ENCODE assay signal across 7 cellular contexts in the genomic region with DNA sequence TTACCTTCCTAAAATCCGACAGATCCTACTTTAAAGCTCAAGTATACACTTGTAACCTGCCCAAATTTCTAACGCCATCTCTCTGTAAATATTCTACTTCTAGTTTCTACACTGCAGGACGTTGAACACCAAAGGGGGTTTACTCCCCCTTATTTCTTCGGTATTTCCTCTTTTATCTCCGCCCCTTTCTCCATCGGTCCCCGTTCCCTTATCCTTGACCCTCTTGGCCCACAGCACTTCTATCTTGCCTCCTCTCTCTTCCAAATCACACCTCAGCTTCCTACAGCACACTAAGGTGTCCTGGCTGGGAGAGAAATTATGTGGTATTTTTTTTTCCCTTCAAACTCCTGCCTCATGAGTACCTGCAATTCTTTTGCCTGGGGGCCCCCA. TPM values are rescaled to one million over a fixed set of nuclear protein-coding genes. Genes with fewer than 3 reads are reported as not detected.
DNase-seq lines count a peak whose midpoint lies in the region; ATAC-seq, FAIRE-seq and TF ChIP-seq lines count a peak whose summit lies in the region.

No MANE protein-coding gene starts in this region.

- H3K79me2 ChIP-seq in hepatocyte: no peaks in the 10 kb centered on the region

- peak overlapping the region; percentile 81 for H3K4me2 ChIP-seq in hepatocyte

- peak overlapping the region; percentile 41 to 76 (median 68) for H3K9ac ChIP-seq in skeletal muscle tissue (ENCODE audit: low read depth in 1 of 3, low read length in 3 of 3)

- no peak for TF ChIP-seq POLR2A in GM12891 (IDR thresholded peaks at IDR 0.05; ENCODE audit: low read depth, low read length)

- DNase-seq in GM12891 (ENCODE audit: insufficient read length, low spot score): peak; percentile 0
- DNase-seq in hepatocyte (ENCODE audit: low spot score): no peak
- no peak for DNase-seq in stimulated activated CD4-positive, alpha-beta T cell treated with anti-CD3 and anti-CD28 coated beads, Interleukin-15, amount 100 ng/mL, for 24 hours

- FAIRE-seq in GM12891 (lab: Jason Lieb, UNC): peak; percentile 54

- H3K27ac ChIP-seq in VCaP: peak overlapping the region; percentile 60
- H3K27ac ChIP-seq in hepatocyte: peak overlapping the region; percentile 95
- H3K27ac ChIP-seq in skeletal muscle tissue (ENCODE audit: low read depth, low read length): peak overlapping the region; percentile 87

- no peak for TF ChIP-seq CTCF in VCaP (conservative IDR thresholded peaks at IDR 0.05)
- no peak for TF ChIP-seq CTCF in hepatocyte (IDR thresholded peaks at IDR 0.05; ENCODE audit: poor library complexity)

- ATAC-seq in HG02588 (IDR thresholded peaks at IDR 0.05; ENCODE audit: unreplicated experiment): peak; percentile 6
- no peak for ATAC-seq in GM19467 (IDR thresholded peaks at IDR 0.05; ENCODE audit: unreplicated experiment)

- WGBS in hepatocyte (ENCODE audit: low lambda C conversion rate, missing lambda C conversion rate): 44% methylated on average over 7 of the region's 7 CpGs

- H3K27me3 ChIP-seq in hepatocyte: no peaks in the 10 kb centered on the region
- H3K27me3 ChIP-seq in skeletal muscle tissue (ENCODE audit: control insufficient read depth in 3 of 3, insufficient read depth in 3 of 3, low read length in 3 of 3): no peaks in the 10 kb centered on the region

- H3K9me2 ChIP-seq in hepatocyte (replicated peaks; ENCODE audit: insufficient read depth): no peaks in the 10 kb centered on the region

- peak overlapping the region; percentile 74 for H2AFZ ChIP-seq in hepatocyte

- H3K36me3 ChIP-seq in hepatocyte (replicated peaks; ENCODE audit: insufficient read depth, low read depth) (no peaks in the 10 kb centered on the region), skeletal muscle tissue (ENCODE audit: control insufficient read depth in 3 of 3, insufficient read depth in 3 of 3, low read length in 3 of 3) (no peaks in the 10 kb centered on the region)

- H3K4me1 ChIP-seq in hepatocyte (ENCODE audit: insufficient read depth): no peaks in the 10 kb centered on the region
- H3K4me1 ChIP-seq in skeletal muscle tissue (ENCODE audit: control insufficient read depth in 3 of 3, insufficient read depth in 3 of 3, low read length in 3 of 3): no peaks in the 10 kb centered on the region

- no peaks in the 10 kb centered on the region for H3K9me3 ChIP-seq in hepatocyte (ENCODE audit: low read depth)
- peaks cover 0 to 2% (median 0%) of the 10 kb centered on the region in 3 donors for H3K9me3 ChIP-seq in skeletal muscle tissue (ENCODE audit: control insufficient read depth in 3 of 3, low read length in 3 of 3)

- peak overlapping the region; percentile 58 for H3K4me3 ChIP-seq in hepatocyte
- H3K4me3 ChIP-seq in skeletal muscle tissue (ENCODE audit: low read length in 3 of 3): peak overlapping the region; percentile 63 to 68 (median 65)

- H4K20me1 ChIP-seq in hepatocyte (ENCODE audit: insufficient read depth, poor library complexity, severe bottlenecking): no peaks in the 10 kb centered on the region

TF ChIP-seq in GM12891, 5 proteins besides CTCF, POLR2A, EP300 and RAD21:
- TF ChIP-seq SPI1 (IDR thresholded peaks at IDR 0.05; ENCODE audit: low read depth, low read length): no peak
- TF ChIP-seq POLR2AphosphoS5 (IDR thresholded peaks at IDR 0.05; ENCODE audit: low read depth, low read length): no peak
- TF ChIP-seq TAF1 (IDR thresholded peaks at IDR 0.05; ENCODE audit: low read depth, low read length): no peak
- no peak for TF ChIP-seq POU2F2 (IDR thresholded peaks at IDR 0.05; ENCODE audit: low read depth, low read length)
- no peak for TF ChIP-seq PAX5 (IDR thresholded peaks at IDR 0.05; ENCODE audit: insufficient read depth, low read length, severe bottlenecking)

RNA-seq across cellular contexts. Expression of a gene that starts 0.7 kb away (rescaled TPM):
- polyA plus RNA-seq in GM12891 (2012; ENCODE audit: low read depth, missing spikeins): 1.8 TPM
- total RNA-seq in hepatocyte (2.5 and 4.1 TPM in 2 replicates), skeletal muscle tissue (1.0 TPM)
- 1.5 and 2.3 TPM in 2 replicates for polyA plus RNA-seq in hepatocyte
